17 cellular contexts compared by ENCODE assay signal in genomic region chr9:13911473-13911872, GRCh38.
"Had no signal": no experiment of that assay in that cellular context is flagged by ENCODE, and none has a peak within 500 bp of the region (broad histone marks: within the 10 kb centered on the region; RNA-seq: fewer than 3 reads in every experiment).

No MANE protein-coding gene starts in this region.

- H3K4me1 Mint-ChIP-seq: naive thymus-derived CD8-positive, alpha-beta T cell; neural crest cell had no signal

- H3K9me3 ChIP-seq: mucosa of descending colon, ovary, thoracic aorta had no signal

- H3K4me3 ChIP-seq: mucosa of descending colon, ovary, right atrium auricular region, sigmoid colon, skin epidermis, stomach, thoracic aorta, transverse colon had no signal

- DNase-seq: erythroblast; foreskin keratinocyte; left colon; mucosa of descending colon; naive thymus-derived CD8-positive, alpha-beta T cell; ovary; sigmoid colon; stimulated activated CD4-positive, alpha-beta T cell treated with anti-CD3 and anti-CD28 coated beads, Interleukin-12 subunit alpha, Interleukin-12 subunit beta, amount 100 ng/mL, for 4 hours; stimulated activated naive CD4-positive, alpha-beta T cell; stomach; substantia nigra; transverse colon had no signal

- H3K36me3 Mint-ChIP-seq: naive thymus-derived CD8-positive, alpha-beta T cell had no signal

- H3K4me3 Mint-ChIP-seq: dendritic cell treated with granulocyte-macrophage colony-stimulating factor and Interleukin-4, amounts not matched to agents 40 ng/mL and 50 ng/mL, for 4 days; naive thymus-derived CD8-positive, alpha-beta T cell; neural crest cell had no signal

- H3K27ac ChIP-seq: foreskin keratinocyte, ovary, right atrium auricular region, sigmoid colon, skin epidermis, stomach, thoracic aorta, transverse colon had no signal

- H3K27ac Mint-ChIP-seq: dendritic cell treated with granulocyte-macrophage colony-stimulating factor and Interleukin-4, amounts not matched to agents 40 ng/mL and 50 ng/mL, for 4 days; naive thymus-derived CD8-positive, alpha-beta T cell had no signal

- H3K36me3 ChIP-seq: ovary, right atrium auricular region, sigmoid colon, stomach, thoracic aorta, transverse colon had no signal

- H3K4me1 ChIP-seq: foreskin keratinocyte, sigmoid colon, stomach, transverse colon had no signal

- H3K27me3 Mint-ChIP-seq: dendritic cell treated with granulocyte-macrophage colony-stimulating factor and Interleukin-4, amounts not matched to agents 40 ng/mL and 50 ng/mL, for 4 days had no signal
